In the genomic region with DNA sequence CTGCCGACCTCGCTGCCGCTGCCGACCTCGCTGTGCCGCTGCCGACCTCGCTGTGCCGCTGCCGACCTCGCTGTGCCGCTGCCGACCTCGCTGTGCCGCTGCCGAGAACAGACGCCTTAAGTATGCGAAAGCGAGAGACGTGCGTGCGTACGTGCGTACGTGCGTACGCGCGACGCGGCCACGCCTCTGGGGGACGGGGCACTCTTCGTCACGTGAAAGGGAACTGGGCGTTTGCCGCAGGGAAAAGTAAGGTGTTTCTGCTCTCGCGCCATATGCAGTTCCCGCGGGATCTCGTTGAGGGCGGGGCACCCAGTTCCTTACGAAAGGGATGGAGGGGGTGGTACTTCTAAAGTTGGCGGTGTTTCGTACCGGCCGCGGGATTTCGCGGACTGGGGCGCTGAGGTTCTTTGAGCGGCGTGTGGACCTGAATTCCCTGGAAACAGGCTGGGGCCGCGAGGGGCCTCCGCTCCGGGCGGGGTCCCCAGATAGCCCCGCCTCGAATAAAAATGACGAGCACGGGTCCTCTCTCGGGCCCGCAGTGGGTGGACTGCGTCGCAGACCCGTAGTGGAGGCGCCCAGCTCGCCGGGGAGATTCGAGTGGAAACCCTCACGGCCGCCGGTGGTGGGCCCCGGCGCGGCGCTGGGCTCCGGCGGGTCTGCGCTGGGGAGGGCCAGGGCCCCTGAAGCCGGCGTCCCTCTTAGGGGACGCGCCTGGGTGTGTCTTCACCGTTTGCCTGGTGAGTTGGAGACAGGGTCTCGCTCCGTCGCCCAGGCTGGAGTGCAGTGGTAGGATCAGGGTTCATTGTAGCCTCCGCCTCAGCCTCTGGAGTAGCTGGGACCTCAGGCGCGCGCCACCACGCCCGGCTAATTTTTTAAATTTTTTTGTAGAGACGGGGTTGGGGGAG, we compare ENCODE assay signal across 2 cellular contexts.
TF ChIP-seq lines count a peak whose summit lies in the region.

TSS of gene EIF4A3 (minus strand) at position 94 of the 905 bp plus-strand sequence. CDS start 167 bp downstream, outside the sequence.

TF ChIP-seq in IMR-90, 13 proteins besides CTCF, POLR2A, EP300 and RAD21:
- TF ChIP-seq FOS (IDR thresholded peaks at IDR 0.05; ENCODE audit: low read depth, low read length) (no peak), USF2 (IDR thresholded peaks at IDR 0.05; ENCODE audit: low read depth, low read length) (peak; percentile 87), NFE2L2 (IDR thresholded peaks at IDR 0.05; ENCODE audit: low read depth, low read length) (no peak), BHLHE40 (IDR thresholded peaks at IDR 0.05; ENCODE audit: low read depth, low read length) (peak; percentile 97), CHD1 (IDR thresholded peaks at IDR 0.05; ENCODE audit: low read depth, low read length) (0 out of 2 replicates have a peak, but pooled peaks have one; percentile 68), RFX5 (IDR thresholded peaks at IDR 0.05; ENCODE audit: low read depth, low read length) (no peak), MXI1 (IDR thresholded peaks at IDR 0.05; ENCODE audit: borderline replicate concordance, low read depth, low read length) (peak; percentile 45; the same call in 1 of the 2 replicates), MAZ (IDR thresholded peaks at IDR 0.05; ENCODE audit: borderline replicate concordance, low read depth, low read length) (peak; percentile 86; the same call in 1 of the 2 replicates), RCOR1 (IDR thresholded peaks at IDR 0.05; ENCODE audit: insufficient replicate concordance, low read length) (peak; percentile 21), CEBPB (IDR thresholded peaks at IDR 0.05; ENCODE audit: low read depth, low read length) (peak; percentile 54; the same call in 1 of the 2 replicates), MAFK (IDR thresholded peaks at IDR 0.05; ENCODE audit: low read depth, low read length) (no peak), SMC3 (IDR thresholded peaks at IDR 0.05; ENCODE audit: low read depth, low read length) (no peak)
- TF ChIP-seq, protein P1, sequence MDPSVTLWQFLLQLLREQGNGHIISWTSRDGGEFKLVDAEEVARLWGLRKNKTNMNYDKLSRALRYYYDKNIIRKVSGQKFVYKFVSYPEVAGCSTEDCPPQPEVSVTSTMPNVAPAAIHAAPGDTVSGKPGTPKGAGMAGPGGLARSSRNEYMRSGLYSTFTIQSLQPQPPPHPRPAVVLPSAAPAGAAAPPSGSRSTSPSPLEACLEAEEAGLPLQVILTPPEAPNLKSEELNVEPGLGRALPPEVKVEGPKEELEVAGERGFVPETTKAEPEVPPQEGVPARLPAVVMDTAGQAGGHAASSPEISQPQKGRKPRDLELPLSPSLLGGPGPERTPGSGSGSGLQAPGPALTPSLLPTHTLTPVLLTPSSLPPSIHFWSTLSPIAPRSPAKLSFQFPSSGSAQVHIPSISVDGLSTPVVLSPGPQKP (IDR thresholded peaks at IDR 0.05; ENCODE audit: borderline replicate concordance, low read depth, low read length), result no peak

TF ChIP-seq in endothelial cell of umbilical vein, 7 proteins besides CTCF, POLR2A, EP300 and RAD21:
- TF ChIP-seq GATA2 (IDR thresholded peaks at IDR 0.05; ENCODE audit: insufficient read depth, insufficient read length, low read depth, low read length), result no peak
- peak; percentile 98 for TF ChIP-seq POLR2AphosphoS5 (IDR thresholded peaks at IDR 0.05; ENCODE audit: insufficient read depth, low read depth, low read length)
- no peak for TF ChIP-seq EZH2 (IDR thresholded peaks at IDR 0.05; ENCODE audit: borderline replicate concordance, low read depth, low read length, severe bottlenecking)
- TF ChIP-seq FOS (IDR thresholded peaks at IDR 0.05; ENCODE audit: borderline replicate concordance, insufficient read depth, low read length), result no peak
- TF ChIP-seq MAX (IDR thresholded peaks at IDR 0.05; ENCODE audit: insufficient read depth, insufficient read length), result peak; percentile 85
- TF ChIP-seq MYC (IDR thresholded peaks at IDR 0.05; ENCODE audit: low read depth, low read length), result no peak
- TF ChIP-seq JUN (IDR thresholded peaks at IDR 0.05; ENCODE audit: borderline replicate concordance, insufficient read depth, insufficient read length, low read depth), result no peak
